In genomic region chr22:47220752-47221151, GRCh38 we compare ENCODE assay signal across 23 cellular contexts.
"Had no signal": no experiment of that assay in that cellular context is flagged by ENCODE, and none has a peak within 500 bp of the region (broad histone marks: within the 10 kb centered on the region; RNA-seq: fewer than 3 reads in every experiment).

No MANE protein-coding gene starts in this region.

- H3K4me1 ChIP-seq: esophagus squamous epithelium, parathyroid adenoma, psoas muscle, sigmoid colon, stomach, transverse colon had no signal

- H3K4me3 ChIP-seq: esophagus squamous epithelium, lung, psoas muscle, sigmoid colon, skin epidermis, stomach, thoracic aorta, transverse colon had no signal

- H3K9ac ChIP-seq: parathyroid adenoma had no signal

- DNase-seq: cortex of kidney; dorsolateral prefrontal cortex; effector CD8-positive, alpha-beta T cell; esophagus squamous epithelium; foreskin fibroblast; kidney; left cardiac atrium; left ventricle myocardium superior; mesenchymal stem cell; naive B cell; psoas muscle; retina; stimulated activated naive CD4-positive, alpha-beta T cell; stomach; substantia nigra; transverse colon had no signal

- H3K9me3 ChIP-seq: esophagus squamous epithelium, psoas muscle, sigmoid colon, stomach, thoracic aorta, transverse colon had no signal

- H3K27me3 ChIP-seq: dorsolateral prefrontal cortex, esophagus squamous epithelium, sigmoid colon, transverse colon had no signal

- H3K27ac ChIP-seq: dorsolateral prefrontal cortex, epithelial cell of prostate, esophagus squamous epithelium, parathyroid adenoma, psoas muscle, sigmoid colon, skin epidermis, stomach, thoracic aorta, transverse colon had no signal

- H3K4me3 Mint-ChIP-seq: naive B cell, nephron had no signal

- H3K79me2 ChIP-seq: parathyroid adenoma had no signal

- H3K27ac Mint-ChIP-seq: nephron had no signal

- H3K36me3 ChIP-seq: esophagus squamous epithelium, sigmoid colon, stomach, thoracic aorta, transverse colon had no signal
